Comparison of ENCODE assay signal across 11 cellular contexts in genomic region chr1:192877283-192877886, GRCh38.
DNase-seq lines count a peak whose midpoint lies in the region; ATAC-seq and TF ChIP-seq lines count a peak whose summit lies in the region.
"Had no signal": no experiment of that assay in that cellular context is flagged by ENCODE, and none has a peak within 500 bp of the region (broad histone marks: within the 10 kb centered on the region; RNA-seq: fewer than 3 reads in every experiment).

No MANE protein-coding gene starts in this region.

- peaks cover 12% of the 10 kb centered on the region for H3K4me1 Mint-ChIP-seq in neural progenitor cell

- TF ChIP-seq CTCF in mammary epithelial cell (conservative IDR thresholded peaks at IDR 0.05 in 1 of 2, IDR thresholded peaks at IDR 0.05 in 1 of 2; ENCODE audit: extremely low read depth in 1 of 2, insufficient read depth in 1 of 2, low read depth in 1 of 2, low read length in 2 of 2) (no peak), sigmoid colon (IDR thresholded peaks at IDR 0.05) (no peak), neural progenitor cell (IDR thresholded peaks at IDR 0.05) (no peak)

- CTCF ChIA-PET in mammary epithelial cell (lab: Charles Lee; ENCODE audit: low non-redundant PET) = no interaction called here

- DNase-seq in KBM-7 (peak; percentile 37), mammary epithelial cell (peak; percentile 20), sigmoid colon (no peak), cortex of kidney (lab: John Stamatoyannopoulos, UW) (no peak), neural progenitor cell (ENCODE audit: low spot score) (no peak)
- DNase-seq: activated effector memory CD4-positive, alpha-beta T cell treated with Interleukin-2 at 50 U/mL for 16 hours; foreskin melanocyte had no signal

- no peaks in the 10 kb centered on the region for H3K9me3 Mint-ChIP-seq in neural progenitor cell

- H3K9ac ChIP-seq in mammary epithelial cell (ENCODE audit: insufficient read depth, low read length) = no peak overlapping the region
- H3K9ac ChIP-seq in neural progenitor cell = no peak overlapping the region

- H3K27ac Mint-ChIP-seq in neural progenitor cell = no peak overlapping the region

- no peaks in the 10 kb centered on the region for H3K36me3 Mint-ChIP-seq in neural progenitor cell

- no peaks in the 10 kb centered on the region for H3K27me3 ChIP-seq in mammary epithelial cell (ENCODE audit: insufficient read depth, low read length)
- H3K27me3 ChIP-seq in sigmoid colon = no peaks in the 10 kb centered on the region
- H3K27me3 ChIP-seq in neural progenitor cell = no peaks in the 10 kb centered on the region
- H3K27me3 ChIP-seq: colonic mucosa had no signal

- no peak overlapping the region for H2AFZ ChIP-seq in mammary epithelial cell (ENCODE audit: low read depth, low read length)
- no peak overlapping the region for H2AFZ ChIP-seq in neural progenitor cell (replicated peaks)

- no peaks in the 10 kb centered on the region for H4K20me1 ChIP-seq in mammary epithelial cell (ENCODE audit: insufficient read depth, low read length)
- no peaks in the 10 kb centered on the region for H4K20me1 ChIP-seq in neural progenitor cell (ENCODE audit: low read depth)

- no peaks in the 10 kb centered on the region for H3K36me3 ChIP-seq in mammary epithelial cell (ENCODE audit: insufficient read depth, low read length)
- H3K36me3 ChIP-seq in sigmoid colon = no peaks in the 10 kb centered on the region
- H3K36me3 ChIP-seq in neural progenitor cell = no peaks in the 10 kb centered on the region
- H3K36me3 ChIP-seq: colonic mucosa had no signal

- H3K4me3 ChIP-seq in mammary epithelial cell (replicated peaks in 1 of 3; ENCODE audit: insufficient read depth in 1 of 3, low read depth in 2 of 3, low read length in 3 of 3) (no peak overlapping the region), sigmoid colon (no peak overlapping the region), neural progenitor cell (no peak overlapping the region)
- H3K4me3 ChIP-seq: colonic mucosa had no signal

- no peak for TF ChIP-seq POLR2A in sigmoid colon (IDR thresholded peaks at IDR 0.05)

- WGBS in mammary epithelial cell (ENCODE audit: low coverage, missing lambda C conversion rate) = 67% methylated on average over 2 of the region's 2 CpGs
- 50 to 77% methylated on average over 2 of the region's 2 CpGs for WGBS in sigmoid colon, 2 donors

- H3K27ac ChIP-seq in mammary epithelial cell (ENCODE audit: insufficient read depth, low read depth, low read length) (no peak overlapping the region), sigmoid colon (peak overlapping the region in 3 of 4 donors; percentile 69 to 74 (median 72)), neural progenitor cell (no peak overlapping the region)
- H3K27ac ChIP-seq: colonic mucosa had no signal

- no peak for TF ChIP-seq EP300 in sigmoid colon (IDR thresholded peaks at IDR 0.05)

- no peak overlapping the region for H3K4me3 Mint-ChIP-seq in neural progenitor cell

- ATAC-seq in GM18907 (IDR thresholded peaks at IDR 0.05; ENCODE audit: unreplicated experiment) (peak; percentile 77), HG03342 (IDR thresholded peaks at IDR 0.05; ENCODE audit: unreplicated experiment) (no peak), HG03565 (IDR thresholded peaks at IDR 0.05; ENCODE audit: unreplicated experiment) (no peak)

- BruUV-seq in mammary epithelial cell (replicated peaks; lab: Mats Ljungman, UMichigan) = no TSS peak

- H3F3A ChIP-seq in neural progenitor cell (ENCODE audit: low read depth) = no peaks in the 10 kb centered on the region

- no peak overlapping the region for H3K4me2 ChIP-seq in mammary epithelial cell (ENCODE audit: insufficient read depth, low read depth, low read length)
- H3K4me2 ChIP-seq in neural progenitor cell = no peak overlapping the region

- H3K79me2 ChIP-seq in mammary epithelial cell (ENCODE audit: insufficient read depth, low read length) (no peaks in the 10 kb centered on the region), neural progenitor cell (ENCODE audit: low read depth) (no peaks in the 10 kb centered on the region)

- dilution Hi-C loops in mammary epithelial cell (cut with HindIII; ENCODE audit: low sequenced_read_pairs) = no loop called here

- H3K9me3 ChIP-seq in mammary epithelial cell (replicated peaks; ENCODE audit: insufficient read depth, low read length) (no peaks in the 10 kb centered on the region), sigmoid colon (no peaks in the 10 kb centered on the region), neural progenitor cell (ENCODE audit: low read depth) (no peaks in the 10 kb centered on the region)
- H3K9me3 ChIP-seq: colonic mucosa had no signal

- no peaks in the 10 kb centered on the region for H3K4me1 ChIP-seq in mammary epithelial cell (ENCODE audit: insufficient read depth, low read length)
- H3K4me1 ChIP-seq in sigmoid colon = peaks cover 0 to 36% (median 23%) of the 10 kb centered on the region in 4 donors
- peaks cover 8% of the 10 kb centered on the region for H3K4me1 ChIP-seq in neural progenitor cell
- H3K4me1 ChIP-seq: colonic mucosa had no signal

- intact Hi-C loops in mammary epithelial cell (cut with micrococcal nuclease) = no loop called here
- intact Hi-C loops in sigmoid colon (cut with DNase I) = loop anchor here (5.0 kb wide), 1 partner anchor 45 kb away; no protein-coding TSS in a partner anchor

- in situ Hi-C loops in KBM-7 (cut with MboI; ENCODE audit: low pct_unique_long_range_greater_than_20kb, low sequenced_read_pairs) (no loop called here), mammary epithelial cell (cut with MboI; ENCODE audit: low sequenced_read_pairs in 2 of 2) (no loop called here)

- H3K27me3 Mint-ChIP-seq in neural progenitor cell (ENCODE audit: insufficient read depth, low read depth) = no peaks in the 10 kb centered on the region

Comparison
In these comparisons a context has a peak if more than half of its experiments do, and no peak if none do; other contexts are left out.
1. DNase-seq: peak in KBM-7 (single experiment) and mammary epithelial cell (single experiment); none in sigmoid colon (single experiment), cortex of kidney (single experiment) and neural progenitor cell (single experiment).
2. H3K27ac ChIP-seq: peak in sigmoid colon (3 of 4); none in mammary epithelial cell (single experiment) and neural progenitor cell (single experiment).